In the genomic region with DNA sequence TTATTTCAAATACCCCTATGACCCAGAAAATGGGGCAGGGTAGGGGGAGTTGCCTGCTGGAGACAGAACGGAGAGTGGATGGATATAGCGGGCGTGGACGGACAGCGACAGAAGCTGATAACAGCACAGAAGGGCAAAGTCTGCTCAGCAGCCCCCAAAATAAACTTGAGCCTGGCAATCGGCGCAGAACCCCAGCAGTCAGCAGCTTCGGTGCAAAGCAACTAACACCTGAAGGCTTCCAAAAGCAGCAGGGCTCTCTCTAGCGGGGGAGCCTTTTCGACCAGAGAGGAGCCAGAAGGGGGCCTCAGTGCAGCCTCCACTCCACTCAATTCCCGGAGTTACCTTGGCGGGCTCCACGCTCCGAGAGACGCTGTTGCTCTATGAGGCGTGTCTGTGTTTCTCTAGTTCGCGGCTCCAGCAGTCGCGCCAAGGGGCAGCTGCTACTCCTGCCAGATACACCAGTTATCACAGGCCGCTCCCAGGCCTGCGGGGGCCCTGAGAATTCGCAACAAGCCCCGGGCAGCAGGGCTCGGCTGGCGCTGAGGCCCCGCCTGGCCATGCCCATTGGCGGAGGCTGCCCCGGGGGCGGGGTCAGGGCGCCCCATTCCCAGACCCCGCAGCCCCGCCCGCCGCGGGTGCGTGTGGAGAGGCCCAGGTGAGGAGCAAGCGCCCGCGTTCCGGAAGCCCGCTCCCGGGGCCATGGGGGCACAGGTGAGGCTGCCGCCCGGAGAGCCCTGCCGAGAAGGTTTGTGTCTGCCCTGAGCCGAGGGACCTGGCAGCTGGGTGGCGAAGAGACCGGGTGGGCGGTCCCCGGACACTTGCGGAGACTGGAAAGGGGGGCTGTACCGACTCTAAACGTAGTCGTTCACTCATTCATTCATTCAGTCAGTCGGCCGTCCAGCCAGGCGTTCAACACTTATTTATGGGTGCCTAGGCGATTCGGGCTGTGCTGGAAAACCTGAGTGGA, we compare ENCODE assay signal across 8 cellular contexts. TPM values are rescaled to one million over a fixed set of nuclear protein-coding genes. Genes with fewer than 3 reads are reported as not detected.
DNase-seq lines count a peak whose midpoint lies in the region; ATAC-seq and TF ChIP-seq lines count a peak whose summit lies in the region.

Gene CNGA1, minus strand, starts transcription at position 541 of the 967 bp plus-strand sequence. CDS start 63,992 bp downstream, outside the sequence.
Gene NIPAL1, plus strand, starts transcription at position 632 of the 967 bp plus-strand sequence. Its CDS starts 68 bp downstream, at position 700.

- peak within 1 kb of the TSS; percentile 63 to 70 for H3K18ac ChIP-seq in mesenchymal stem cell (ENCODE audit: low read depth in 1 of 2, low read length in 2 of 2)

- H3K4me3 ChIP-seq in mesenchymal stem cell (ENCODE audit: insufficient read depth in 1 of 2, low read depth in 1 of 2, low read length in 2 of 2), result peak within 1 kb of the TSS; percentile 82 to 92

- no peak within 1 kb of the TSS for H3K27ac ChIP-seq in mesenchymal stem cell (ENCODE audit: low read length, poor library complexity, severe bottlenecking)

- no peak for TF ChIP-seq CTCF in CD14-positive monocyte (IDR thresholded peaks at IDR 0.05)

- H4K91ac ChIP-seq in mesenchymal stem cell (ENCODE audit: low read length), result no peak within 1 kb of the TSS

- H3K14ac ChIP-seq in mesenchymal stem cell (ENCODE audit: low read length in 2 of 2), result no peak within 1 kb of the TSS

- H3K23ac ChIP-seq in mesenchymal stem cell (ENCODE audit: low read length in 2 of 2), result no peak within 1 kb of the TSS

- POLR2A ChIA-PET in activated CD8-positive, alpha-beta T cell treated with anti-CD3 and anti-CD28 coated beads, Interleukin-2, amount 10 ng/mL, durations not matched to agents 7 days and 5 days (lab: Charles Lee), result no interaction called here

- H2BK15ac ChIP-seq in mesenchymal stem cell (ENCODE audit: low read depth, poor library complexity, severe bottlenecking), result peak within 1 kb of the TSS; percentile 45

- H3K9me3 ChIP-seq in mesenchymal stem cell (ENCODE audit: control insufficient read depth, low read length), result no peaks in the 10 kb centered on the region

- peaks cover 0 to 24% of the 10 kb centered on the region in 2 experiments for H3K27me3 ChIP-seq in mesenchymal stem cell (ENCODE audit: control insufficient read depth in 1 of 2, insufficient read depth in 1 of 2, low read length in 2 of 2)

- H3K79me1 ChIP-seq in mesenchymal stem cell (replicated peaks; ENCODE audit: low read length, poor library complexity, severe bottlenecking), result peaks cover 2% of the 10 kb centered on the region

- ATAC-seq in GM19397 (IDR thresholded peaks at IDR 0.05; ENCODE audit: unreplicated experiment) (peak; percentile 91), HG03469 (IDR thresholded peaks at IDR 0.05; ENCODE audit: unreplicated experiment) (peak; percentile 86)
- ATAC-seq in activated CD8-positive, alpha-beta T cell treated with anti-CD3 and anti-CD28 coated beads, Interleukin-2, amount 10 ng/mL, durations not matched to agents 7 days and 5 days, result peak; percentile 95
- peak; percentile 89 for ATAC-seq in effector memory CD8-positive, alpha-beta T cell (replicated peaks)

- no peaks in the 10 kb centered on the region for H3K36me3 Mint-ChIP-seq in CD14-positive monocyte
- no peaks in the 10 kb centered on the region for H3K36me3 Mint-ChIP-seq in activated CD8-positive, alpha-beta T cell treated with anti-CD3 and anti-CD28 coated beads, Interleukin-2, amount 10 ng/mL, durations not matched to agents 7 days and 5 days (ENCODE audit: low read depth)
- H3K36me3 Mint-ChIP-seq in effector memory CD8-positive, alpha-beta T cell (ENCODE audit: insufficient read depth), result no peaks in the 10 kb centered on the region

- CTCF ChIA-PET in activated CD8-positive, alpha-beta T cell treated with anti-CD3 and anti-CD28 coated beads, Interleukin-2, amount 10 ng/mL, durations not matched to agents 7 days and 5 days (lab: Charles Lee), result interaction anchor here (0.7 to 1.5 kb wide), 3 partner anchors 18 to 123 kb away, joined by 3 to 4 read pairs (median 4); no protein-coding TSS in a partner anchor

- no peak within 1 kb of the TSS for H3K4ac ChIP-seq in mesenchymal stem cell (ENCODE audit: low read depth in 1 of 2, low read length in 2 of 2)

- H3K4me2 ChIP-seq in mesenchymal stem cell (ENCODE audit: low read length, poor library complexity, severe bottlenecking), result peak within 1 kb of the TSS; percentile 100

- intact Hi-C loops in CD14-positive monocyte (cut with micrococcal nuclease), result no loop called here

- peak within 1 kb of the TSS; percentile 76 for H3K9ac ChIP-seq in mesenchymal stem cell (ENCODE audit: low read length)

- WGBS in mesenchymal stem cell, result 1% methylated on average over 58 of the region's 60 CpGs

- no peak within 1 kb of the TSS for H2BK5ac ChIP-seq in mesenchymal stem cell (ENCODE audit: low read depth, low read length, poor library complexity, severe bottlenecking)

- no peak within 1 kb of the TSS for H2BK120ac ChIP-seq in mesenchymal stem cell (ENCODE audit: low read depth, low read length)

- H3K27ac Mint-ChIP-seq in CD14-positive monocyte, result peak within 1 kb of the TSS in 1 of 7 donors; percentile 41
- H3K27ac Mint-ChIP-seq in activated CD8-positive, alpha-beta T cell treated with anti-CD3 and anti-CD28 coated beads, Interleukin-2, amount 10 ng/mL, durations not matched to agents 7 days and 5 days, result no peak within 1 kb of the TSS
- no peak within 1 kb of the TSS for H3K27ac Mint-ChIP-seq in effector memory CD8-positive, alpha-beta T cell

- peak within 1 kb of the TSS in 1 of 2 experiments; percentile 57 for H2BK12ac ChIP-seq in mesenchymal stem cell (ENCODE audit: low read length in 2 of 2)

- H4K8ac ChIP-seq in mesenchymal stem cell (ENCODE audit: low read length), result peak within 1 kb of the TSS; percentile 79

- H3K27me3 Mint-ChIP-seq in CD14-positive monocyte (ENCODE audit: low read depth in 3 of 3), result peaks cover 44 to 51% (median 48%) of the 10 kb centered on the region in 3 donors
- peaks cover 21% of the 10 kb centered on the region for H3K27me3 Mint-ChIP-seq in activated CD8-positive, alpha-beta T cell treated with anti-CD3 and anti-CD28 coated beads, Interleukin-2, amount 10 ng/mL, durations not matched to agents 7 days and 5 days (ENCODE audit: low read depth)
- peaks cover 39 to 41% of the 10 kb centered on the region in 2 donors for H3K27me3 Mint-ChIP-seq in effector memory CD8-positive, alpha-beta T cell

- peak within 1 kb of the TSS; percentile 80 for H2AFZ ChIP-seq in mesenchymal stem cell (ENCODE audit: low read depth, low read length)

- H2AK5ac ChIP-seq in mesenchymal stem cell (ENCODE audit: low read length, severe bottlenecking), result no peak within 1 kb of the TSS

- H3K4me1 Mint-ChIP-seq in CD14-positive monocyte, result peaks cover 29% of the 10 kb centered on the region
- peaks cover 9% of the 10 kb centered on the region for H3K4me1 Mint-ChIP-seq in activated CD8-positive, alpha-beta T cell treated with anti-CD3 and anti-CD28 coated beads, Interleukin-2, amount 10 ng/mL, durations not matched to agents 7 days and 5 days (ENCODE audit: low read depth)
- peaks cover 4 to 7% of the 10 kb centered on the region in 2 donors for H3K4me1 Mint-ChIP-seq in effector memory CD8-positive, alpha-beta T cell (ENCODE audit: low read depth in 2 of 2)

- H3K4me1 ChIP-seq in mesenchymal stem cell (ENCODE audit: control insufficient read depth, insufficient read depth, low read depth, low read length), result peaks cover 7% of the 10 kb centered on the region

- peak within 1 kb of the TSS; percentile 78 to 91 for H3K4me3 Mint-ChIP-seq in CD14-positive monocyte
- peak within 1 kb of the TSS; percentile 76 for H3K4me3 Mint-ChIP-seq in activated CD8-positive, alpha-beta T cell treated with anti-CD3 and anti-CD28 coated beads, Interleukin-2, amount 10 ng/mL, durations not matched to agents 7 days and 5 days
- peak within 1 kb of the TSS; percentile 78 to 86 for H3K4me3 Mint-ChIP-seq in effector memory CD8-positive, alpha-beta T cell

- H3K9me3 Mint-ChIP-seq in CD14-positive monocyte, result peaks cover 0 to 5% (median 2%) of the 10 kb centered on the region in 7 donors
- peaks cover 6% of the 10 kb centered on the region for H3K9me3 Mint-ChIP-seq in activated CD8-positive, alpha-beta T cell treated with anti-CD3 and anti-CD28 coated beads, Interleukin-2, amount 10 ng/mL, durations not matched to agents 7 days and 5 days (ENCODE audit: insufficient read depth)
- H3K9me3 Mint-ChIP-seq in effector memory CD8-positive, alpha-beta T cell, result no peaks in the 10 kb centered on the region

- H3K36me3 ChIP-seq in mesenchymal stem cell (ENCODE audit: control insufficient read depth in 1 of 2, insufficient read depth in 2 of 2, low read depth in 1 of 2, low read length in 2 of 2), result no peaks in the 10 kb centered on the region

- DNase-seq in CD14-positive monocyte (ENCODE audit: low spot score) (no peak), NCI-H748 treated with DMSO at 0.1 percent for 48 hours (lab: John Stamatoyannopoulos, UW) (peak; percentile 45), mesenchymal stem cell (peak; percentile 76)
- peak; percentile 66 for DNase-seq in activated CD8-positive, alpha-beta T cell treated with anti-CD3 and anti-CD28 coated beads, Interleukin-2, amount 10 ng/mL, durations not matched to agents 7 days and 5 days
- peak; percentile 40 to 47 (median 46) for DNase-seq in effector memory CD8-positive, alpha-beta T cell
- DNase-seq in stimulated activated CD8-positive, alpha-beta memory T cell treated with anti-CD3 and anti-CD28 coated beads, Interleukin-12 subunit alpha, Interleukin-12 subunit beta, amount 100 ng/mL, for 24 hours (ENCODE audit: extremely low read depth), result peak; percentile 43

RNA-seq across cellular contexts. Expression of gene CNGA1, which starts in this region (rescaled TPM):
- not detected for polyA plus RNA-seq in CD14-positive monocyte
- total RNA-seq in activated CD8-positive, alpha-beta T cell treated with anti-CD3 and anti-CD28 coated beads, Interleukin-2, amount 10 ng/mL, durations not matched to agents 7 days and 5 days, result not detected
- 0.11 TPM for polyA plus RNA-seq in mesenchymal stem cell (2013, experiment 1 of 2)
- polyA plus RNA-seq in mesenchymal stem cell (2013, experiment 2 of 2), result 0.08 TPM

RNA-seq across cellular contexts. Expression of gene NIPAL1, which starts in this region (rescaled TPM):
- polyA plus RNA-seq in CD14-positive monocyte, result under 1 TPM in 1 of 2 donors, not detected in 1; 0.22 TPM
- total RNA-seq in activated CD8-positive, alpha-beta T cell treated with anti-CD3 and anti-CD28 coated beads, Interleukin-2, amount 10 ng/mL, durations not matched to agents 7 days and 5 days, result 1 to 10 TPM; 1.1 TPM
- 1.1 TPM for polyA plus RNA-seq in mesenchymal stem cell (2013, experiment 1 of 2)
- 0.86 TPM for polyA plus RNA-seq in mesenchymal stem cell (2013, experiment 2 of 2)
